Comparison of ENCODE assay signal across 15 cellular contexts in genomic region chr3:133477497-133477896, GRCh38.
DNase-seq lines count a peak whose midpoint lies in the region; ATAC-seq and TF ChIP-seq lines count a peak whose summit lies in the region.
"Had no signal": no experiment of that assay in that cellular context is flagged by ENCODE, and none has a peak within 500 bp of the region (broad histone marks: within the 10 kb centered on the region; RNA-seq: fewer than 3 reads in every experiment).

No MANE protein-coding gene starts in this region.

- H3K27ac Mint-ChIP-seq in activated naive CD8-positive, alpha-beta T cell treated with anti-CD3 and anti-CD28 coated beads, Interleukin-2, amount 10 ng/mL, durations not matched to agents 7 days and 5 days: peak overlapping the region; percentile 15
- H3K27ac Mint-ChIP-seq in activated naive CD8-positive, alpha-beta T cell treated with anti-CD3 and anti-CD28 coated beads, Interleukin-2, amount 50 U/mL, for 24 hours: no peak overlapping the region
- H3K27ac Mint-ChIP-seq: activated naive CD4-positive, alpha-beta T cell treated with anti-CD3 and anti-CD28 coated beads for 36 hours; stimulated activated effector memory CD8-positive, alpha-beta T cell treated with anti-CD3 and anti-CD28 coated beads, Interleukin-12 subunit alpha, Interleukin-12 subunit beta, amount 100 ng/mL, for 72 hours had no signal

- no peaks in the 10 kb centered on the region for H3K36me3 Mint-ChIP-seq in activated naive CD8-positive, alpha-beta T cell treated with anti-CD3 and anti-CD28 coated beads, Interleukin-2, amount 10 ng/mL, durations not matched to agents 7 days and 5 days
- no peaks in the 10 kb centered on the region for H3K36me3 Mint-ChIP-seq in activated naive CD8-positive, alpha-beta T cell treated with anti-CD3 and anti-CD28 coated beads, Interleukin-2, amount 50 U/mL, for 24 hours (ENCODE audit: low read depth)
- H3K36me3 Mint-ChIP-seq: stimulated activated effector memory CD8-positive, alpha-beta T cell treated with anti-CD3 and anti-CD28 coated beads, Interleukin-12 subunit alpha, Interleukin-12 subunit beta, amount 100 ng/mL, for 72 hours had no signal

- H3K9me3 ChIP-seq in thyroid gland: no peaks in the 10 kb centered on the region
- H3K9me3 ChIP-seq in prostate gland: no peaks in the 10 kb centered on the region
- H3K9me3 ChIP-seq: gastroesophageal sphincter had no signal

- H3K27ac ChIP-seq in thyroid gland: peak overlapping the region in 2 of 3 donors; percentile 50 to 92
- H3K27ac ChIP-seq in prostate gland: no peak overlapping the region
- H3K27ac ChIP-seq: gastroesophageal sphincter had no signal

- intact Hi-C loops in thyroid gland (cut with DNase I): no loop called here
- intact Hi-C loops in prostate gland (cut with DNase I): loop anchor here (10.0 kb wide), 1 partner anchor 97 kb away; the partner anchor contains the start of gene CDV3

- H3K27me3 ChIP-seq in thyroid gland: no peaks in the 10 kb centered on the region
- no peaks in the 10 kb centered on the region for H3K27me3 ChIP-seq in prostate gland (replicated peaks; ENCODE audit: insufficient read depth)
- H3K27me3 ChIP-seq: gastroesophageal sphincter had no signal

- H3K4me1 ChIP-seq in thyroid gland: peaks cover 24 to 40% of the 10 kb centered on the region in 2 donors
- no peaks in the 10 kb centered on the region for H3K4me1 ChIP-seq in prostate gland (replicated peaks)

- no peaks in the 10 kb centered on the region for H3K9me3 Mint-ChIP-seq in activated naive CD8-positive, alpha-beta T cell treated with anti-CD3 and anti-CD28 coated beads, Interleukin-2, amount 10 ng/mL, durations not matched to agents 7 days and 5 days
- H3K9me3 Mint-ChIP-seq in activated naive CD8-positive, alpha-beta T cell treated with anti-CD3 and anti-CD28 coated beads, Interleukin-2, amount 50 U/mL, for 24 hours: no peaks in the 10 kb centered on the region
- H3K9me3 Mint-ChIP-seq: activated naive CD4-positive, alpha-beta T cell treated with anti-CD3 and anti-CD28 coated beads for 36 hours; stimulated activated effector memory CD8-positive, alpha-beta T cell treated with anti-CD3 and anti-CD28 coated beads, Interleukin-12 subunit alpha, Interleukin-12 subunit beta, amount 100 ng/mL, for 72 hours had no signal

- H3K4me1 Mint-ChIP-seq in activated naive CD8-positive, alpha-beta T cell treated with anti-CD3 and anti-CD28 coated beads, Interleukin-2, amount 10 ng/mL, durations not matched to agents 7 days and 5 days: peaks cover 44% of the 10 kb centered on the region
- H3K4me1 Mint-ChIP-seq in activated naive CD8-positive, alpha-beta T cell treated with anti-CD3 and anti-CD28 coated beads, Interleukin-2, amount 50 U/mL, for 24 hours: peaks cover 64% of the 10 kb centered on the region
- H3K4me1 Mint-ChIP-seq: stimulated activated effector memory CD8-positive, alpha-beta T cell treated with anti-CD3 and anti-CD28 coated beads, Interleukin-12 subunit alpha, Interleukin-12 subunit beta, amount 100 ng/mL, for 72 hours had no signal

- POLR2A ChIA-PET in activated naive CD8-positive, alpha-beta T cell treated with anti-CD3 and anti-CD28 coated beads, Interleukin-2, amount 10 ng/mL, durations not matched to agents 7 days and 5 days (lab: Charles Lee): no interaction called here

- H3K4me3 Mint-ChIP-seq in activated naive CD8-positive, alpha-beta T cell treated with anti-CD3 and anti-CD28 coated beads, Interleukin-2, amount 10 ng/mL, durations not matched to agents 7 days and 5 days: no peak overlapping the region
- H3K4me3 Mint-ChIP-seq in activated naive CD8-positive, alpha-beta T cell treated with anti-CD3 and anti-CD28 coated beads, Interleukin-2, amount 50 U/mL, for 24 hours: no peak overlapping the region
- H3K4me3 Mint-ChIP-seq: activated naive CD4-positive, alpha-beta T cell treated with anti-CD3 and anti-CD28 coated beads for 36 hours; stimulated activated effector memory CD8-positive, alpha-beta T cell treated with anti-CD3 and anti-CD28 coated beads, Interleukin-12 subunit alpha, Interleukin-12 subunit beta, amount 100 ng/mL, for 72 hours had no signal

- DNase-seq in activated naive CD8-positive, alpha-beta T cell treated with anti-CD3 and anti-CD28 coated beads, Interleukin-2, amount 10 ng/mL, durations not matched to agents 7 days and 5 days: no peak
- no peak for DNase-seq in activated naive CD8-positive, alpha-beta T cell treated with anti-CD3 and anti-CD28 coated beads, Interleukin-2, amount 50 U/mL, for 24 hours
- DNase-seq in thyroid gland (no peak), AG08395 (ENCODE audit: low spot score) (no peak), prostate gland (ENCODE audit: low spot score) (no peak)
- DNase-seq in activated T-cell treated with anti-CD3 and anti-CD28 coated beads, Interleukin-2, amount 50 U/mL, for 1 hour: no peak
- DNase-seq: activated CD4-positive, alpha-beta T cell treated with anti-CD3 and anti-CD28 coated beads for 4 hours; activated naive CD4-positive, alpha-beta T cell treated with anti-CD3 and anti-CD28 coated beads for 36 hours; cortex of kidney; mesendoderm had no signal

- H3K4me3 ChIP-seq in thyroid gland (replicated peaks in 1 of 3) (no peak overlapping the region), prostate gland (no peak overlapping the region)
- H3K4me3 ChIP-seq: gastroesophageal sphincter, skin epidermis had no signal

- H3K27me3 Mint-ChIP-seq in activated naive CD8-positive, alpha-beta T cell treated with anti-CD3 and anti-CD28 coated beads, Interleukin-2, amount 10 ng/mL, durations not matched to agents 7 days and 5 days: no peaks in the 10 kb centered on the region
- H3K27me3 Mint-ChIP-seq in activated naive CD8-positive, alpha-beta T cell treated with anti-CD3 and anti-CD28 coated beads, Interleukin-2, amount 50 U/mL, for 24 hours: no peaks in the 10 kb centered on the region

- H3K36me3 ChIP-seq in thyroid gland (no peaks in the 10 kb centered on the region), prostate gland (no peaks in the 10 kb centered on the region)
- H3K36me3 ChIP-seq: gastroesophageal sphincter had no signal

- ATAC-seq in activated naive CD8-positive, alpha-beta T cell treated with anti-CD3 and anti-CD28 coated beads, Interleukin-2, amount 10 ng/mL, durations not matched to agents 7 days and 5 days (ENCODE audit: low read depth): no peak
- no peak for ATAC-seq in activated naive CD8-positive, alpha-beta T cell treated with anti-CD3 and anti-CD28 coated beads, Interleukin-2, amount 50 U/mL, for 24 hours
- peak; percentile 47 for ATAC-seq in HG02642 (IDR thresholded peaks at IDR 0.05; ENCODE audit: poor library complexity, unreplicated experiment)
- peak; percentile 32 for ATAC-seq in HG03565 (IDR thresholded peaks at IDR 0.05; ENCODE audit: unreplicated experiment)
- ATAC-seq: gastroesophageal sphincter; stimulated activated effector memory CD8-positive, alpha-beta T cell treated with anti-CD3 and anti-CD28 coated beads, Interleukin-12 subunit alpha, Interleukin-12 subunit beta, amount 100 ng/mL, for 72 hours had no signal

- TF ChIP-seq POLR2A in thyroid gland (IDR thresholded peaks at IDR 0.05) (no peak), prostate gland (IDR thresholded peaks at IDR 0.05) (no peak)

- TF ChIP-seq CTCF in thyroid gland (IDR thresholded peaks at IDR 0.05) (no peak), prostate gland (IDR thresholded peaks at IDR 0.05) (no peak)

Comparison
In these comparisons a context has a peak if more than half of its experiments do, and no peak if none do; other contexts are left out.
1. ATAC-seq: peak in HG02642 (single experiment) and HG03565 (single experiment); none in activated naive CD8-positive, alpha-beta T cell treated with anti-CD3 and anti-CD28 coated beads, Interleukin-2, amount 10 ng/mL, durations not matched to agents 7 days and 5 days (single experiment) and activated naive CD8-positive, alpha-beta T cell treated with anti-CD3 and anti-CD28 coated beads, Interleukin-2, amount 50 U/mL, for 24 hours (single experiment).
2. H3K27ac ChIP-seq: peak in thyroid gland (2 of 3); none in prostate gland (0 of 2).